20 cellular contexts compared by ENCODE assay signal in genomic region chr11:20597924-20598484, GRCh38. TPM values are rescaled to one million over a fixed set of nuclear protein-coding genes. Genes with fewer than 3 reads are reported as not detected.
DNase-seq lines count a peak whose midpoint lies in the region; ATAC-seq, FAIRE-seq and TF ChIP-seq lines count a peak whose summit lies in the region.
"Had no signal": no experiment of that assay in that cellular context is flagged by ENCODE, and none has a peak within 500 bp of the region (broad histone marks: within the 10 kb centered on the region; RNA-seq: fewer than 3 reads in every experiment).

No MANE protein-coding gene starts in this region.

- H3F3A ChIP-seq in GM23338 (replicated peaks; ENCODE audit: low read depth) = peaks cover 6% of the 10 kb centered on the region; the same call in 1 of the 2 replicates

- H3K27ac ChIP-seq in A549 (no peak overlapping the region), GM23338 (ENCODE audit: low read depth) (no peak overlapping the region)
- H3K27ac ChIP-seq: BLaER1 treated with 17β-estradiol and CSF1 and Interleukin-3, amounts not matched to agents 10 nM and 100 nM; KMS-11 had no signal

- H3K4me1 ChIP-seq in A549 = no peaks in the 10 kb centered on the region
- peaks cover 34% of the 10 kb centered on the region for H3K4me1 ChIP-seq in GM23338 (ENCODE audit: insufficient read depth)
- H3K4me1 ChIP-seq: BLaER1 treated with 17β-estradiol and CSF1 and Interleukin-3, amounts not matched to agents 10 nM and 100 nM had no signal

- H3K27me3 ChIP-seq in GM23338 (ENCODE audit: insufficient read depth) = peaks cover 100% of the 10 kb centered on the region

- 23% methylated on average over 22 of the region's 34 CpGs for WGBS in A549 (ENCODE audit: missing lambda C conversion rate)

- peaks cover 23% of the 10 kb centered on the region; the same call in 1 of the 2 replicates for H4K20me1 ChIP-seq in GM23338 (replicated peaks; ENCODE audit: insufficient read depth)

- H2AFZ ChIP-seq in GM23338 = peak overlapping the region; percentile 98

- TF ChIP-seq POLR2A in A549 (IDR thresholded peaks at IDR 0.05; ENCODE audit: low read length) = no peak

- ATAC-seq in A549 (peak in 1 of 2 experiments; percentile 44; a peak in 2 of 6 replicates), GM23338 (no peak; the same call in 2 of the 3 replicates), HG03457 (IDR thresholded peaks at IDR 0.05; ENCODE audit: unreplicated experiment) (no peak)
- ATAC-seq: CD8-positive, alpha-beta T cell; PC-3 had no signal

- FAIRE-seq in A549 (lab: Jason Lieb, UNC) = no peak
- FAIRE-seq: D721Med, G401.6 had no signal

- no peak overlapping the region for H3K27ac Mint-ChIP-seq in GM23338
- H3K27ac Mint-ChIP-seq in brain = no peak overlapping the region
- H3K27ac Mint-ChIP-seq: CD8-positive, alpha-beta T cell had no signal

- no peaks in the 10 kb centered on the region for H3K36me3 ChIP-seq in GM23338 (ENCODE audit: insufficient read depth)
- H3K36me3 ChIP-seq: BLaER1 treated with 17β-estradiol and CSF1 and Interleukin-3, amounts not matched to agents 10 nM and 100 nM had no signal

- no peak for TF ChIP-seq EP300 in A549 (IDR thresholded peaks at IDR 0.05)

- POLR2A ChIA-PET in A549 (lab: Yijun Ruan, JAX) = no interaction called here

- peak overlapping the region; percentile 71 for H3K4me3 Mint-ChIP-seq in GM23338
- H3K4me3 Mint-ChIP-seq in brain = peak overlapping the region in 4 of 5 experiments; percentile 16 to 81 (median 58)
- H3K4me3 Mint-ChIP-seq: CD8-positive, alpha-beta T cell had no signal

- TF ChIP-seq CTCF in A549 (IDR thresholded peaks at IDR 0.05) (no peak), GM23338 (conservative IDR thresholded peaks at IDR 0.05; ENCODE audit: low read depth in 2 of 2) (no peak), brain (conservative IDR thresholded peaks at IDR 0.05) (no peak)

- H3K27me3 Mint-ChIP-seq in GM23338 (ENCODE audit: insufficient read depth, low read depth, poor library complexity) (peaks cover 80% of the 10 kb centered on the region), brain (peaks cover 100% of the 10 kb centered on the region)

- H3K36me3 Mint-ChIP-seq in GM23338 (ENCODE audit: low read depth) (no peaks in the 10 kb centered on the region), brain (no peaks in the 10 kb centered on the region)
- H3K36me3 Mint-ChIP-seq: CD8-positive, alpha-beta T cell had no signal

- peak overlapping the region; percentile 39; the same call in 2 of the 3 replicates for H3K4me2 ChIP-seq in A549
- H3K4me2 ChIP-seq in GM23338 = peak overlapping the region; percentile 94
- H3K4me2 ChIP-seq: BLaER1 treated with 17β-estradiol and CSF1 and Interleukin-3, amounts not matched to agents 10 nM and 100 nM; KMS-11 had no signal

- no peaks in the 10 kb centered on the region for H3K79me2 ChIP-seq in GM23338 (replicated peaks; ENCODE audit: insufficient read depth)

- H3K9me2 ChIP-seq in GM23338 (ENCODE audit: insufficient read depth) = no peaks in the 10 kb centered on the region

- H3K4me3 ChIP-seq in A549 (0 out of 3 replicates have a peak overlapping the region, but pooled peaks have one; percentile 27), GM23338 (peak overlapping the region; percentile 73), iPS-18c (ENCODE audit: insufficient read depth, low read depth, low read length) (peak overlapping the region; percentile 53)
- H3K4me3 ChIP-seq: BLaER1 treated with 17β-estradiol and CSF1 and Interleukin-3, amounts not matched to agents 10 nM and 100 nM had no signal

- 0 out of 3 replicates have a peak, but pooled peaks cover 4% of the 10 kb centered on the region for H3K9me3 ChIP-seq in A549
- peaks cover 2% of the 10 kb centered on the region for H3K9me3 ChIP-seq in iPS-18c (ENCODE audit: control insufficient read depth, insufficient read depth, low read length)

- DNase-seq in A549 (ENCODE audit: low read depth in 1 of 2, low spot score in 1 of 2) = no peak
- DNase-seq in GM23338 (ENCODE audit: low spot score) = peak; percentile 40
- DNase-seq in NCI-H146 treated with DMSO at 0.1 percent for 48 hours (lab: John Stamatoyannopoulos, UW; ENCODE audit: unreplicated experiment) = no peak
- no peak for DNase-seq in iPS-NIHi7 (ENCODE audit: extremely low spot score)
- DNase-seq in SHP77 (lab: John Stamatoyannopoulos, UW) = no peak
- DNase-seq: CD8-positive, alpha-beta T cell; DND-41; NCI-H1417; NCI-H187 treated with DMSO at 0.1 percent for 48 hours; NCI-H526; PC-3; RPMI8226 had no signal

- TF ChIP-seq RAD21 in A549 (conservative IDR thresholded peaks at IDR 0.05 in 1 of 2, IDR thresholded peaks at IDR 0.05 in 1 of 2) = no peak

- H3K4me1 Mint-ChIP-seq in GM23338 (peaks cover 28% of the 10 kb centered on the region), brain (peaks cover 16% of the 10 kb centered on the region)

- CTCF ChIA-PET in A549 (lab: Yijun Ruan, JAX) = interaction anchor here (1.2 to 1.5 kb wide), 3 partner anchors 12 to 28 kb away, joined by 3 to 9 read pairs (median 3); no protein-coding TSS in a partner anchor

- no peaks in the 10 kb centered on the region for H3K9me3 Mint-ChIP-seq in GM23338
- H3K9me3 Mint-ChIP-seq in brain = peaks cover 0 to 11% (median 4%) of the 10 kb centered on the region in 5 experiments
- H3K9me3 Mint-ChIP-seq: CD8-positive, alpha-beta T cell had no signal

TF ChIP-seq in A549, 52 proteins besides CTCF, POLR2A, EP300 and RAD21:
- TF ChIP-seq RFX5 (IDR thresholded peaks at IDR 0.05) (no peak), RNF2 (IDR thresholded peaks at IDR 0.05; ENCODE audit: borderline replicate concordance, low read depth) (no peak), KDM1A (IDR thresholded peaks at IDR 0.05; ENCODE audit: low read depth) (no peak)

TF ChIP-seq in GM23338, 12 proteins besides CTCF, POLR2A, EP300 and RAD21:
- no peak for TF ChIP-seq STAT1 (IDR thresholded peaks at IDR 0.05; ENCODE audit: unreplicated experiment)
- TF ChIP-seq EZH2 (IDR thresholded peaks at IDR 0.05; ENCODE audit: low read depth, unreplicated experiment) = peak; percentile 99
- TF ChIP-seq JUNB (IDR thresholded peaks at IDR 0.05; ENCODE audit: unreplicated experiment) = no peak
- TF ChIP-seq ZNF114 (CRISPR knock-in tag; IDR thresholded peaks at IDR 0.05) = no peak

RNA-seq across cellular contexts. Expression of gene SLC6A5, which starts 1.4 kb away (rescaled TPM):
- polyA plus RNA-seq in A549 (2011; rRNA removed) = not detected in 2 replicates
- polyA plus RNA-seq in A549 (2012; cell fraction: cytosol; rRNA removed) = not detected in 2 replicates
- polyA plus RNA-seq in A549 (2012; cell fraction: nucleus; rRNA removed) = not detected in 2 replicates
- not detected in 3 replicates for polyA plus RNA-seq in A549 (2017; fragmentation: RNase III; extraction: RNeasy Plus Mini Kit Qiagen cat#74134 plus additional on column Dnase treatment)
- polyA minus RNA-seq in A549 (2011; rRNA and poly(A)+ RNA removed) = not detected in 2 replicates
- not detected in 2 replicates for total RNA-seq in GM23338 (2014; rRNA removed; shearing (Covaris generic))
- polyA plus RNA-seq in GM23338 (2016; fragmentation: Nextera tagmentation; extraction: Ambion mirVana) = not detected in 2 replicates
- polyA plus RNA-seq in brain (ENCODE audit: insufficient read depth, low read depth, low replicate concordance) = not detected
- total RNA-seq: CD8-positive, alpha-beta T cell; M059J; PC-3 had no signal
